In genomic region chr1:245458761-245459174, GRCh38 we compare ENCODE assay signal across 12 cellular contexts.
DNase-seq lines count a peak whose midpoint lies in the region; ATAC-seq and TF ChIP-seq lines count a peak whose summit lies in the region.
"Had no signal": no experiment of that assay in that cellular context is flagged by ENCODE, and none has a peak within 500 bp of the region (broad histone marks: within the 10 kb centered on the region; RNA-seq: fewer than 3 reads in every experiment).

No MANE protein-coding gene starts in this region.

- ATAC-seq in foreskin keratinocyte (peak; percentile 63), HG03097 (IDR thresholded peaks at IDR 0.05; ENCODE audit: low FRiP score, unreplicated experiment) (no peak)

- no peaks in the 10 kb centered on the region for H3K4me1 ChIP-seq in foreskin keratinocyte
- H3K4me1 ChIP-seq: tibial nerve had no signal

- TF ChIP-seq CTCF in foreskin keratinocyte (conservative IDR thresholded peaks at IDR 0.05), result no peak

- in situ Hi-C loops in KBM-7 (cut with MboI; ENCODE audit: low pct_unique_long_range_greater_than_20kb, low sequenced_read_pairs), result no loop called here

- no peaks in the 10 kb centered on the region for H3K27me3 ChIP-seq in foreskin keratinocyte
- H3K27me3 ChIP-seq: SJCRH30, tibial nerve had no signal

- no peak overlapping the region for H3K27ac ChIP-seq in foreskin keratinocyte
- H3K27ac ChIP-seq: SJCRH30, tibial nerve had no signal

- DNase-seq in AG20443 (ENCODE audit: low spot score), result peak; percentile 37
- peak; percentile 89 for DNase-seq in KBM-7
- DNase-seq in SIG-M5 (lab: John Stamatoyannopoulos, UW), result peak; percentile 98
- DNase-seq in foreskin keratinocyte, result peak; percentile 54 to 82
- DNase-seq in NCI-H1092 (lab: John Stamatoyannopoulos, UW), result no peak
- DNase-seq in SK-N-DZ (ENCODE audit: low spot score), result no peak
- DNase-seq in NCI-H2171 (lab: John Stamatoyannopoulos, UW), result no peak
- DNase-seq: naive B cell, NCI-H226, SJCRH30 had no signal

Comparison
In these comparisons a context has a peak if more than half of its experiments do, and no peak if none do; other contexts are left out.
1. DNase-seq: peak in AG20443 (single experiment), KBM-7 (single experiment), SIG-M5 (single experiment) and foreskin keratinocyte (2 of 2); none in NCI-H1092 (single experiment), SK-N-DZ (single experiment) and NCI-H2171 (single experiment).